13 cellular contexts compared by ENCODE assay signal in genomic region chr15:52463638-52464037, GRCh38.
DNase-seq lines count a peak whose midpoint lies in the region; ATAC-seq and TF ChIP-seq lines count a peak whose summit lies in the region.
"Had no signal": no experiment of that assay in that cellular context is flagged by ENCODE, and none has a peak within 500 bp of the region (broad histone marks: within the 10 kb centered on the region; RNA-seq: fewer than 3 reads in every experiment).

No MANE protein-coding gene starts in this region.

- BruUV-seq in mammary epithelial cell (replicated peaks; lab: Mats Ljungman, UMichigan), result no TSS peak

- no peak overlapping the region for H3K9ac ChIP-seq in mammary epithelial cell (ENCODE audit: insufficient read depth, low read length)

- H4K20me1 ChIP-seq in mammary epithelial cell (ENCODE audit: insufficient read depth, low read length), result no peaks in the 10 kb centered on the region

- H3K36me3 ChIP-seq in KOPT-K1 (ENCODE audit: insufficient read depth, low read length) (no peaks in the 10 kb centered on the region), mammary epithelial cell (ENCODE audit: insufficient read depth, low read length) (no peaks in the 10 kb centered on the region)

- peaks cover 10% of the 10 kb centered on the region for H3K36me3 Mint-ChIP-seq in natural killer cell treated with Interleukin-12 subunit alpha and Interleukin-12 subunit beta and Interleukin-15 and Interleukin-18, amount 100 ng/mL, for 72 hours

- CTCF ChIA-PET in mammary epithelial cell (lab: Charles Lee; ENCODE audit: low non-redundant PET), result interaction anchor here (0.6 kb wide), 1 partner anchor 207 kb away, joined by 3 read pairs; no protein-coding TSS in a partner anchor

- peaks cover 11% of the 10 kb centered on the region for H3K4me1 ChIP-seq in mammary epithelial cell (ENCODE audit: insufficient read depth, low read length)

- no peak overlapping the region for H2AFZ ChIP-seq in mammary epithelial cell (ENCODE audit: low read depth, low read length)

- no peaks in the 10 kb centered on the region for H3K9me3 ChIP-seq in KOPT-K1 (ENCODE audit: insufficient read depth, low read length, poor library complexity, severe bottlenecking)
- no peaks in the 10 kb centered on the region for H3K9me3 ChIP-seq in mammary epithelial cell (replicated peaks; ENCODE audit: insufficient read depth, low read length)

- in situ Hi-C loops in mammary epithelial cell (cut with MboI; ENCODE audit: low sequenced_read_pairs in 2 of 2), result no loop called here

- no peak overlapping the region for H3K4me2 ChIP-seq in mammary epithelial cell (ENCODE audit: insufficient read depth, low read depth, low read length)

- H3K27ac Mint-ChIP-seq in natural killer cell treated with Interleukin-12 subunit alpha and Interleukin-12 subunit beta and Interleukin-15 and Interleukin-18, amount 100 ng/mL, for 72 hours, result peak overlapping the region; percentile 75 to 85

- no peak for ATAC-seq in natural killer cell treated with Interleukin-12 subunit alpha and Interleukin-12 subunit beta and Interleukin-15 and Interleukin-18, amount 100 ng/mL, for 72 hours

- H3K9me3 Mint-ChIP-seq in natural killer cell treated with Interleukin-12 subunit alpha and Interleukin-12 subunit beta and Interleukin-15 and Interleukin-18, amount 100 ng/mL, for 72 hours, result no peaks in the 10 kb centered on the region

- TF ChIP-seq CTCF in mammary epithelial cell (conservative IDR thresholded peaks at IDR 0.05 in 1 of 2, IDR thresholded peaks at IDR 0.05 in 1 of 2; ENCODE audit: extremely low read depth in 1 of 2, insufficient read depth in 1 of 2, low read depth in 1 of 2, low read length in 2 of 2), result peak in 1 of 2 donors; percentile 31

- H3K27me3 Mint-ChIP-seq in natural killer cell treated with Interleukin-12 subunit alpha and Interleukin-12 subunit beta and Interleukin-15 and Interleukin-18, amount 100 ng/mL, for 72 hours, result no peaks in the 10 kb centered on the region

- DNase-seq in NCI-H1105 treated with DMSO at 0.1 percent for 48 hours (lab: John Stamatoyannopoulos, UW) (peak; percentile 1), NCI-H1105 (lab: John Stamatoyannopoulos, UW) (no peak), mammary epithelial cell (peak; percentile 14), activated gamma-delta T cell (lab: John Stamatoyannopoulos, UW) (no peak), NCI-H2196 (lab: John Stamatoyannopoulos, UW; ENCODE audit: unreplicated experiment) (no peak), NAMALWA (ENCODE audit: low spot score) (no peak)
- no peak for DNase-seq in natural killer cell treated with Interleukin-12 subunit alpha and Interleukin-12 subunit beta and Interleukin-15 and Interleukin-18, amount 100 ng/mL, for 72 hours (ENCODE audit: low spot score)
- DNase-seq: 8988T; activated CD4-positive, CD25-positive, alpha-beta regulatory T cell; NCI-H1092 treated with DMSO at 0.1 percent for 48 hours; stimulated activated CD4-positive, alpha-beta T cell treated with anti-CD3 and anti-CD28 coated beads, Interleukin-15, amount 100 ng/mL, for 24 hours; trophoblast cell had no signal

- peak overlapping the region; percentile 73 for H3K4me3 Mint-ChIP-seq in natural killer cell treated with Interleukin-12 subunit alpha and Interleukin-12 subunit beta and Interleukin-15 and Interleukin-18, amount 100 ng/mL, for 72 hours

- H3K27me3 ChIP-seq in mammary epithelial cell (ENCODE audit: insufficient read depth, low read length), result no peaks in the 10 kb centered on the region

- H3K27ac ChIP-seq in KOPT-K1 (ENCODE audit: low read depth, low read length, poor library complexity, severe bottlenecking) (peak overlapping the region; percentile 35), mammary epithelial cell (ENCODE audit: insufficient read depth, low read depth, low read length) (no peak overlapping the region)

- dilution Hi-C loops in mammary epithelial cell (cut with HindIII; ENCODE audit: low sequenced_read_pairs), result no loop called here

- H3K4me1 Mint-ChIP-seq in natural killer cell treated with Interleukin-12 subunit alpha and Interleukin-12 subunit beta and Interleukin-15 and Interleukin-18, amount 100 ng/mL, for 72 hours (ENCODE audit: low read depth in 2 of 2), result peaks cover 35 to 36% of the 10 kb centered on the region in 2 donors

- H3K79me2 ChIP-seq in mammary epithelial cell (ENCODE audit: insufficient read depth, low read length), result peaks cover 64% of the 10 kb centered on the region

- no peak overlapping the region for H3K4me3 ChIP-seq in mammary epithelial cell (replicated peaks in 1 of 3; ENCODE audit: insufficient read depth in 1 of 3, low read depth in 2 of 3, low read length in 3 of 3)

- intact Hi-C loops in mammary epithelial cell (cut with micrococcal nuclease), result loop anchor here (1.0 to 10.0 kb wide), 4 partner anchors 64 to 271 kb away; partner anchors contain the start of gene MYO5A

Comparison
In these comparisons a context has a peak if more than half of its experiments do, and no peak if none do; other contexts are left out.
1. DNase-seq: peak in NCI-H1105 treated with DMSO at 0.1 percent for 48 hours (single experiment) and mammary epithelial cell (single experiment); none in NCI-H1105 (single experiment), natural killer cell treated with Interleukin-12 subunit alpha and Interleukin-12 subunit beta and Interleukin-15 and Interleukin-18, amount 100 ng/mL, for 72 hours (single experiment), activated gamma-delta T cell (single experiment), NCI-H2196 (single experiment) and NAMALWA (single experiment).